Comparison of ENCODE assay signal across 8 cellular contexts in the genomic region with DNA sequence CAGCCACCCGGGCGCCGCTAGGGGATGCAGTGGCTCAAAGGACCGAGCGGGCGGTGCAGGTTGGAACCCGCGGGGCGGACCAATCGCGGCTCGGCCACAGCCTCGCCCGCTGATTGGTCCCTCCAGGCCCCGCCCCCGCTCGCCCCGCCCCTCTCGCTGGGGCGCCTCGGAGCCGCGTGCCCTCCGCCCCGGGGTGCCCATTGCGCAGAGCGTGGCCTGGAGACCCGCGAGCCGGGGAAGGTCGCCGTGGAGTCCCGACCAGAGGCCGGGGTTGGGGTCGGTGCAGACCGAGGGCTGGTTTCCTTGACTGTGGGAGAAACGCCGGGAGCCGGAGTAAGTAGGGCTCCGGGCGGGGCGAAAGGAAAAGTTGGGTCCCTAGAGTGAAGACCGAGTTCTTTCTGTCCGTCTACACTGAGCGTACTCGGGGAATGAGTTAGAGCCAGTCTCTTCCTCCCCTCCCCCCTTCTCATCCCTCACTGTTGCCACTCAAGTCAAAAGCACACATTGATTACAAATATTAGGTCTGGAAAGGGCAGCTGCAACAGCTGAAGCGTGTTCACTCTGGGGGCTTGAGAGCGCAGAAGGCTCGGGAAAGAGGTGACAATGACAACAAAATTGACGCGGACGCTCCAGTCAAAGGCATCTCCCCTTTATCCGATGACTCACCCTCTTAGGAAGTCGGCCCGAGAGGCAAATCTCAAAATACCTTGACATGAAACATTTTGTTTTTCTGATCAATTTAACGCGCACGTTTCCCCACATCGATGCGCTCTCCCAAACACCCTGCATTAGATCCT. TPM values are rescaled to one million over a fixed set of nuclear protein-coding genes. Genes with fewer than 3 reads are reported as not detected.
DNase-seq lines count a peak whose midpoint lies in the region; ATAC-seq and TF ChIP-seq lines count a peak whose summit lies in the region.

No MANE protein-coding gene starts in this region.

- TF ChIP-seq CTCF in gastrocnemius medialis (IDR thresholded peaks at IDR 0.05 in 4 of 5, conservative IDR thresholded peaks at IDR 0.05 in 1 of 5), result peak in 4 of 5 experiments; percentile 18 to 69 (median 54)

- H3K4me3 ChIP-seq in HUES64 (ENCODE audit: low read length) (peak overlapping the region; percentile 57), gastrocnemius medialis (peak overlapping the region; percentile 48 to 57 (median 50))

- intact Hi-C loops in gastrocnemius medialis (cut with DNase I; ENCODE audit: low total_unique reads), result no loop called here

- in situ Hi-C loops in gastrocnemius medialis (cut with MboI; ENCODE audit: low sequenced_read_pairs in 4 of 4), result no loop called here

- H3K9me3 ChIP-seq in HUES64 (ENCODE audit: insufficient read depth, low read depth, low read length) (no peaks in the 10 kb centered on the region), gastrocnemius medialis (no peaks in the 10 kb centered on the region)

- peak; percentile 91 for DNase-seq in Daoy (ENCODE audit: low read depth)
- peak; percentile 87 to 93 (median 90) for DNase-seq in T-helper 1 cell
- DNase-seq in amniotic epithelial cell (ENCODE audit: low read depth), result peak; percentile 83
- peak; percentile 1 to 30 for DNase-seq in hippocampal formation (lab: John Stamatoyannopoulos, UW)
- DNase-seq in gastrocnemius medialis, result peak; percentile 30 to 36
- DNase-seq in NCI-H187 (lab: John Stamatoyannopoulos, UW), result no peak

- H3K36me3 ChIP-seq in HUES64 (ENCODE audit: insufficient read depth, low read length) (no peaks in the 10 kb centered on the region), gastrocnemius medialis (no peaks in the 10 kb centered on the region)

- ATAC-seq in GM21528 (IDR thresholded peaks at IDR 0.05; ENCODE audit: low FRiP score, unreplicated experiment), result peak; percentile 44
- peak; percentile 43 to 67 for ATAC-seq in gastrocnemius medialis

- H3K27me3 ChIP-seq in HUES64 (ENCODE audit: insufficient read depth, low read length), result peaks cover 96% of the 10 kb centered on the region
- H3K27me3 ChIP-seq in gastrocnemius medialis, result peaks cover 89 to 97% (median 96%) of the 10 kb centered on the region in 3 donors

- H3K9ac ChIP-seq in HUES64 (ENCODE audit: low read depth, low read length), result no peak overlapping the region

- WGBS in HUES64, result under 1% methylated on average over 60 of the region's 60 CpGs

- H3K4me1 ChIP-seq in HUES64 (ENCODE audit: insufficient read depth, low read length) (peaks cover 37% of the 10 kb centered on the region), gastrocnemius medialis (peaks cover 27 to 40% of the 10 kb centered on the region in 2 donors)

- no peak for TF ChIP-seq POLR2A in gastrocnemius medialis (IDR thresholded peaks at IDR 0.05)

- H3K27ac ChIP-seq in HUES64 (ENCODE audit: low read depth, low read length) (no peak overlapping the region), gastrocnemius medialis (peak overlapping the region in 3 of 4 donors; percentile 16 to 67 (median 65))

RNA-seq across cellular contexts. Expression of a gene that starts 0.8 kb away (rescaled TPM):
- total RNA-seq in Daoy (2014; rRNA removed; shearing (Covaris generic)), result 0.51 and 1.4 TPM in 2 replicates
- polyA plus RNA-seq in HUES64 (2013, experiment 1 of 2), result 1.3 TPM
- 1.6 TPM for polyA plus RNA-seq in HUES64 (2013, experiment 2 of 2)
- under 1 TPM; 0.12 to 0.61 (median 0.58) TPM for total RNA-seq in gastrocnemius medialis

Comparison
In these comparisons a context has a peak if more than half of its experiments do, and no peak if none do; other contexts are left out.
1. DNase-seq: peak in Daoy (single experiment), T-helper 1 cell (5 of 5), amniotic epithelial cell (single experiment), hippocampal formation (2 of 2) and gastrocnemius medialis (2 of 2); none in NCI-H187 (0 of 2).